In genomic region chr7:39372383-39372782, GRCh38 we compare ENCODE assay signal across 27 cellular contexts.
"Had no signal": no experiment of that assay in that cellular context is flagged by ENCODE, and none has a peak within 500 bp of the region (broad histone marks: within the 10 kb centered on the region; RNA-seq: fewer than 3 reads in every experiment).

No MANE protein-coding gene starts in this region.

- H3K36me3 ChIP-seq: stomach, suprapubic skin, thoracic aorta, thyroid gland, tibial artery, tibial nerve, transverse colon, upper lobe of left lung, upper lobe of right lung, uterus, vagina had no signal

- H3K4me1 ChIP-seq: stomach, suprapubic skin, testis, thyroid gland, tibial artery, tibial nerve, transverse colon, upper lobe of left lung, upper lobe of right lung, uterus, vagina had no signal

- FAIRE-seq: urothelium cell line had no signal

- H3K4me3 ChIP-seq: stomach, suprapubic skin, testis, thoracic aorta, thyroid gland, tibial artery, tibial nerve, transverse colon, upper lobe of left lung, upper lobe of right lung, uterus, vagina had no signal

- DNase-seq: stimulated activated CD4-positive, alpha-beta T cell treated with anti-CD3 and anti-CD28 coated beads, Interleukin-2, amount 100 ng/mL, for 48 hours; stimulated activated CD4-positive, alpha-beta T cell treated with anti-CD3 and anti-CD28 coated beads, Interleukin-4, amount 100 ng/mL, for 1 hour; stimulated activated CD4-positive, alpha-beta T cell treated with anti-CD3 and anti-CD28 coated beads, Interleukin-4, amount 100 ng/mL, for 24 hours; stimulated activated CD4-positive, alpha-beta T cell treated with anti-CD3 and anti-CD28 coated beads, Interleukin-4, amount 100 ng/mL, for 4 hours; stimulated activated CD8-positive, alpha-beta memory T cell treated with anti-CD3 and anti-CD28 coated beads, Interleukin-4, amount 100 ng/mL, for 48 hours; stimulated activated naive B cell treated with anti-CD40 and anti-IgM and Interleukin-4, amounts not matched to agents 10 μg/mL and 1 μg/mL and 100 μg/mL, for 72 hours; stimulated activated naive CD4-positive, alpha-beta T cell; stimulated activated naive CD4-positive, alpha-beta T cell treated with Interleukin-2 at 50 U/mL for 16 hours; stimulated activated naive CD8-positive, alpha-beta T cell treated with anti-CD3 and anti-CD28 coated beads, Interleukin-15, amount 100 ng/mL, for 72 hours; stimulated activated naive CD8-positive, alpha-beta T cell treated with anti-CD3 and anti-CD28 coated beads, Interleukin-15, Interleukin-2, amounts not matched to agents 100 U/mL and 50 U/mL, for 24 hours; stomach; substantia nigra; testis; thyroid gland; tibial artery; transverse colon; trophoblast cell; upper lobe of left lung; upper lobe of right lung; uterus had no signal

- H3K27me3 ChIP-seq: stomach, testis, thyroid gland, tibial artery, tibial nerve, transverse colon, upper lobe of left lung, upper lobe of right lung, uterus, vagina had no signal

- ATAC-seq: stimulated activated effector memory CD8-positive, alpha-beta T cell treated with anti-CD3 and anti-CD28 coated beads, Interleukin-12 subunit alpha, Interleukin-12 subunit beta, amount 100 ng/mL, for 72 hours; stimulated activated memory B cell treated with anti-CD40 and anti-IgM and Interleukin-4, amounts not matched to agents 10 μg/mL and 1 μg/mL and 100 μg/mL, for 72 hours; stimulated activated naive B cell treated with anti-CD40 and anti-IgM and Interleukin-4, amounts not matched to agents 10 μg/mL and 1 μg/mL and 100 μg/mL, for 72 hours; stimulated activated naive CD8-positive, alpha-beta T cell treated with anti-CD3 and anti-CD28 coated beads, Interleukin-15, amount 100 ng/mL, for 72 hours; stimulated activated naive CD8-positive, alpha-beta T cell treated with anti-CD3 and anti-CD28 coated beads, Interleukin-15, Interleukin-2, amounts not matched to agents 100 U/mL and 50 U/mL, for 24 hours; upper lobe of right lung had no signal

- H3K9me3 ChIP-seq: stomach, suprapubic skin, testis, thoracic aorta, thyroid gland, tibial artery, tibial nerve, transverse colon, upper lobe of left lung, upper lobe of right lung, uterus, vagina had no signal

- H3K27ac ChIP-seq: stomach, suprapubic skin, testis, thoracic aorta, thyroid gland, tibial artery, tibial nerve, transverse colon, upper lobe of left lung, upper lobe of right lung, uterus, vagina had no signal
